ENCODE assay signal across 8 cellular contexts in the genomic region with DNA sequence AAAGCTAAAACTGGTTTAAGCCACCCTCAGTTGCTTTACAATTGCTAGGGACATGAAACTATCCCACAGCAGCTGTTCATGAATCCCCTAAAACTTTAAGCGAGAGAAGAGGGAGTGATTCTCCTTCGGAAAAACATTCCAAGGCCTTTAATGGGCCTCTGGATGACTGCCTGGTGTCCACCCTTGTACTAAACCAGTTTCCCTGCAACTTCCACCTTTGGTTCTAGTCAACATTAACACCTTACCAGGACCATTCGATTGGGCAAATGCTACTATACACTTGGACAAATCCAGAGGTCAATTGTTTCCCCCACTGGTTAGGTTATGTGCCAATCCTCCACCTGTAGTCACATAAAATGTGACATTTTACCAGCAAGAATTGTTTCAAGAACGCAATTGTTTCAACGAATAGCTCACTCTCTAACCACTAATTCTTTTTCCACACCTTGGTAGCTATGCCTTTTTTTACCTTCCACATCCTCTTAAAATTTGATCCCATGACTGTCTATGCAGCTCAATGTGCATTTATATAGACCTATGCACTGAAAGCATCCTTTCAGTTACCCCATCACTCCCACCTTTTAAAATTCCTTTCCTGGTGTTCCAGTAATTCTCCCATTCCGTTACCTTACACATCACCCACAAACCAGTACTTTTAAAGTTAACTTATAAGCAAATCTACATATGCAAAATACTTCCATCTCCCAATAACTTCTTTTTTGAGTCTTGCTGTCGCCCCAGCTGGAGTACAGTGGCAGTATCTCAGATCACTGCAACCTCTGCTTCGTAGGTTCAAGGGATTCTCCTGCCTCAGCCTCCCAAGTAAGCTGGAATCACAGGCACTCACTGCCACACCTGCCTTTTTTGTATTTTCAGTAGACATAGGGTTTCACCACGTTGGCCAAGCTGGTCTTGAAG. TPM values are rescaled to one million over a fixed set of nuclear protein-coding genes. Genes with fewer than 3 reads are reported as not detected.
A peak's percentile ranks its signal among the peaks of the same experiment; 100 is the strongest.
DNase-seq lines count a peak whose midpoint lies in the region; ATAC-seq and TF ChIP-seq lines count a peak whose summit lies in the region.

No MANE protein-coding gene starts in this region.

- dilution Hi-C loops in mammary epithelial cell (cut with HindIII; ENCODE audit: low sequenced_read_pairs) = no loop called here

- 43% methylated on average over 9 of the region's 9 CpGs for WGBS in mammary epithelial cell (ENCODE audit: low coverage, missing lambda C conversion rate)

- peaks cover 14% of the 10 kb centered on the region for H3K36me3 ChIP-seq in mammary epithelial cell (ENCODE audit: insufficient read depth, low read length)
- H3K36me3 ChIP-seq in mucosa of rectum (ENCODE audit: control insufficient read depth in 2 of 2, insufficient read depth in 2 of 2, low read length in 2 of 2) = peaks cover 27 to 32% of the 10 kb centered on the region in 2 donors

- CTCF ChIA-PET in mammary epithelial cell (lab: Charles Lee; ENCODE audit: low non-redundant PET) = no interaction called here

- TF ChIP-seq CTCF in mammary epithelial cell (conservative IDR thresholded peaks at IDR 0.05 in 1 of 2, IDR thresholded peaks at IDR 0.05 in 1 of 2; ENCODE audit: extremely low read depth in 1 of 2, insufficient read depth in 1 of 2, low read depth in 1 of 2, low read length in 2 of 2) = no peak

- H3K9me3 ChIP-seq in mammary epithelial cell (replicated peaks; ENCODE audit: insufficient read depth, low read length) (no peaks in the 10 kb centered on the region), mucosa of rectum (ENCODE audit: control insufficient read depth in 2 of 2, low read length in 2 of 2) (no peaks in the 10 kb centered on the region)

- no peaks in the 10 kb centered on the region for H3K27me3 ChIP-seq in mammary epithelial cell (ENCODE audit: insufficient read depth, low read length)
- no peaks in the 10 kb centered on the region for H3K27me3 ChIP-seq in mucosa of rectum (ENCODE audit: control insufficient read depth in 2 of 2, insufficient read depth in 2 of 2, low read length in 2 of 2)

- peak overlapping the region; percentile 11 for H3K27ac ChIP-seq in mammary epithelial cell (ENCODE audit: insufficient read depth, low read depth, low read length)
- no peak overlapping the region for H3K27ac ChIP-seq in mucosa of rectum (ENCODE audit: low read depth in 2 of 2, low read length in 2 of 2)

- peaks cover 50% of the 10 kb centered on the region for H3K79me2 ChIP-seq in mammary epithelial cell (ENCODE audit: insufficient read depth, low read length)

- H3K4me3 ChIP-seq in mammary epithelial cell (replicated peaks in 1 of 3; ENCODE audit: insufficient read depth in 1 of 3, low read depth in 2 of 3, low read length in 3 of 3) (peak overlapping the region; percentile 52 to 59 (median 57)), mucosa of rectum (ENCODE audit: low read length in 2 of 2) (peak overlapping the region in 1 of 2 donors; percentile 29)

- BruUV-seq in mammary epithelial cell (replicated peaks; lab: Mats Ljungman, UMichigan) = no TSS peak

- peak overlapping the region; percentile 40 for H3K9ac ChIP-seq in mammary epithelial cell (ENCODE audit: insufficient read depth, low read length)
- H3K9ac ChIP-seq in mucosa of rectum (ENCODE audit: low read depth in 1 of 2, low read length in 2 of 2) = peak overlapping the region; percentile 32 to 33

- ATAC-seq in stimulated activated naive CD8-positive, alpha-beta T cell treated with anti-CD3 and anti-CD28 coated beads, Interleukin-15, Interleukin-2, amounts not matched to agents 100 U/mL and 50 U/mL, for 24 hours = no peak
- ATAC-seq in HG02884 (IDR thresholded peaks at IDR 0.05; ENCODE audit: unreplicated experiment) = no peak

- no peak for DNase-seq in stimulated activated naive CD8-positive, alpha-beta T cell treated with anti-CD3 and anti-CD28 coated beads, Interleukin-15, Interleukin-2, amounts not matched to agents 100 U/mL and 50 U/mL, for 24 hours
- DNase-seq in mammary epithelial cell (peak; percentile 59), HCEC 1CT (no peak), midbrain (lab: John Stamatoyannopoulos, UW) (no peak), HUDEP-2 (lab: John Stamatoyannopoulos, UW; ENCODE audit: unreplicated experiment in 76 of 76) (no peak)

- H3K4me1 ChIP-seq in mammary epithelial cell (ENCODE audit: insufficient read depth, low read length) = peaks cover 14% of the 10 kb centered on the region
- H3K4me1 ChIP-seq in mucosa of rectum (ENCODE audit: control insufficient read depth in 2 of 2, insufficient read depth in 2 of 2, low read length in 2 of 2) = peaks cover 26 to 33% of the 10 kb centered on the region in 2 donors

- H3K36me3 Mint-ChIP-seq in stimulated activated naive CD8-positive, alpha-beta T cell treated with anti-CD3 and anti-CD28 coated beads, Interleukin-15, Interleukin-2, amounts not matched to agents 100 ng/mL and 50 ng/mL, for 24 hours (ENCODE audit: low read depth) = peaks cover 42% of the 10 kb centered on the region

- in situ Hi-C loops in mammary epithelial cell (cut with MboI; ENCODE audit: low sequenced_read_pairs in 2 of 2) = no loop called here

- no peaks in the 10 kb centered on the region for H3K27me3 Mint-ChIP-seq in stimulated activated naive CD8-positive, alpha-beta T cell treated with anti-CD3 and anti-CD28 coated beads, Interleukin-15, Interleukin-2, amounts not matched to agents 100 ng/mL and 50 ng/mL, for 24 hours

- H3K9me3 Mint-ChIP-seq in stimulated activated naive CD8-positive, alpha-beta T cell treated with anti-CD3 and anti-CD28 coated beads, Interleukin-15, Interleukin-2, amounts not matched to agents 100 ng/mL and 50 ng/mL, for 24 hours = no peaks in the 10 kb centered on the region

- H3K4me2 ChIP-seq in mammary epithelial cell (ENCODE audit: insufficient read depth, low read depth, low read length) = peak overlapping the region; percentile 78

- intact Hi-C loops in mammary epithelial cell (cut with micrococcal nuclease) = loop anchor here (1.0 to 5.0 kb wide), 2 partner anchors 28 to 76 kb away; partner anchors contain the start of gene DHX37

- H3K27ac Mint-ChIP-seq in stimulated activated naive CD8-positive, alpha-beta T cell treated with anti-CD3 and anti-CD28 coated beads, Interleukin-15, Interleukin-2, amounts not matched to agents 100 ng/mL and 50 ng/mL, for 24 hours = peak overlapping the region; percentile 60

- H2AFZ ChIP-seq in mammary epithelial cell (ENCODE audit: low read depth, low read length) = no peak overlapping the region

- peaks cover 24% of the 10 kb centered on the region for H4K20me1 ChIP-seq in mammary epithelial cell (ENCODE audit: insufficient read depth, low read length)

- peaks cover 58% of the 10 kb centered on the region for H3K4me1 Mint-ChIP-seq in stimulated activated naive CD8-positive, alpha-beta T cell treated with anti-CD3 and anti-CD28 coated beads, Interleukin-15, Interleukin-2, amounts not matched to agents 100 ng/mL and 50 ng/mL, for 24 hours (ENCODE audit: low read depth)

- H3K4me3 Mint-ChIP-seq in stimulated activated naive CD8-positive, alpha-beta T cell treated with anti-CD3 and anti-CD28 coated beads, Interleukin-15, Interleukin-2, amounts not matched to agents 100 ng/mL and 50 ng/mL, for 24 hours = peak overlapping the region; percentile 55

RNA-seq across cellular contexts. Expression of gene UBC, which starts 3.6 kb away (rescaled TPM):
- 1,000 to 10,000 TPM; 1,187 to 2,186 TPM for total RNA-seq in mammary epithelial cell
- polyA plus RNA-seq in mammary epithelial cell = 3,278 TPM
- 2,197 TPM for polyA minus RNA-seq in mammary epithelial cell

RNA-seq across cellular contexts. Expression of gene SCARB1, which starts 47.2 kb away (rescaled TPM):
- 10 to 100 TPM; 44.8 to 60.9 TPM for total RNA-seq in mammary epithelial cell
- 122 TPM for polyA plus RNA-seq in mammary epithelial cell
- polyA minus RNA-seq in mammary epithelial cell = 117 TPM
